8 cellular contexts compared by ENCODE assay signal in the genomic region with DNA sequence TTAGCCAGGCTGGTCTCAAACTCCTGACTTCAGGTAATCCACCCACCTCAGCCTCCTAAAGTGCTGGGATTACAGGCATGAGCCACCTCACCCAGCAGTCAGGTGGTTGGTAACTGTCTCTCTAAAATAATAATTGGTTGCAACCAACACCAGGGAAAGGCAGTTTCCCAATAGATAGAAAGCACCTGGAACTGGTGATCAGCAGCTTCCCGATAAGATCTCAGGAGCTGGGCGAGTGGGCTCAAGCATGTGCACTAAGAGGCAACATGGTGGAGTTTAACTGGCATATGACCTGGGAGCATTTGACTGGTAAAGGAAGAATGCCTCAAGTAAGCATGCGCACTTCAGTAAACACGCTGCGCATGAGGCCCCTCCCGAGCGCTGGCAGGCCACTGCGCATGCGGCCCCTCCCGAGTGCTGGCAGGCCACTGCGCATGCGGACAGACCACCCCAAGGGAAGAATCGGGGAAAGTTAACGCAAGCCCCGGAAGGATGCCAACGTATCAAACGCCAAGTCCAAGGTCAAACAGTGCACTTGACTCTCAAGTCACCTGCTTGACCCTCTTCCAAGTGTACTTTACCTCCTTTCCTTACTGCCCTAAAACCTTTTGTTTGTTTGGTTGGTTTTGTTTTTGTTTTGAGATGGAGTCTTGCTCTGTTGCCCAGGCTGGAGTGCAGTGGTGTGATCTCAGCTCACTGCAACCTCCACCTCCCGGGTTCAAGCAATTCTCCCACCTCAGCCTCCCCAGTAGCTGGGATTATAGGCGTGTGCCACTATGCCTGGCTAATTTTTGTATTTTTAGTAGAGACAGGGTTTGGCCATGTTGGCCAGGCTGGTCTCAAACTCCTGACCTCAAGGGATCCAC. TPM values are rescaled to one million over a fixed set of nuclear protein-coding genes. Genes with fewer than 3 reads are reported as not detected.
DNase-seq lines count a peak whose midpoint lies in the region; TF ChIP-seq lines count a peak whose summit lies in the region.
"Not testable (repeated sequence)": the region's sequence is repeated elsewhere in the genome, so short reads cannot be mapped to it uniquely, and the experiment has no call there.

No MANE protein-coding gene starts in this region.

- in situ Hi-C loops in astrocyte of the cerebellum (cut with HindIII; ENCODE audit: low sequenced_read_pairs) = not testable (repeated sequence)

- not testable (repeated sequence) for H3K4me1 ChIP-seq in testis

- 37 to 49% methylated on average over 19 of the region's 19 CpGs for WGBS in testis, 2 donors

- intact Hi-C loops in testis (cut with DNase I; ENCODE audit: low total_unique reads) = not testable (repeated sequence)

- DNase-seq in ELR (ENCODE audit: low read depth) = peak; percentile 66
- DNase-seq in NCI-H226 = peak; percentile 58
- peak; percentile 86 for DNase-seq in activated CD8-positive, alpha-beta memory T cell treated with anti-CD3 and anti-CD28 coated beads for 24 hours
- peak; percentile 22 for DNase-seq in astrocyte of the cerebellum (ENCODE audit: low read depth)
- DNase-seq in foreskin fibroblast = peak; percentile 46 to 80
- peak; percentile 90 for DNase-seq in mesenteric fat pad (ENCODE audit: low spot score)
- peak; percentile 81 for DNase-seq in stimulated activated CD4-positive, alpha-beta T cell treated with anti-CD3 and anti-CD28 coated beads, Interleukin-15, amount 100 ng/mL, for 24 hours
- DNase-seq in testis = peak; percentile 84

- H3K27ac ChIP-seq in testis = not testable (repeated sequence)

- H3K4me3 ChIP-seq in astrocyte of the cerebellum (ENCODE audit: low read depth, low read length) (peak overlapping the region; percentile 16), foreskin fibroblast (ENCODE audit: low read depth in 1 of 2, low read length in 2 of 2) (peak overlapping the region; percentile 27 to 48), testis (peak overlapping the region in 1 of 2 donors; percentile 36)

- H3K27me3 ChIP-seq in testis = not testable (repeated sequence)

- not testable (repeated sequence) for TF ChIP-seq POLR2A in testis (IDR thresholded peaks at IDR 0.05)

- H3K36me3 ChIP-seq in testis (ENCODE audit: low read depth, missing control alignments) = not testable (repeated sequence)

- not testable (repeated sequence) for H3K9me3 ChIP-seq in testis

- TF ChIP-seq CTCF in astrocyte of the cerebellum (IDR thresholded peaks at IDR 0.05; ENCODE audit: low read depth, low read length, missing control alignments); foreskin fibroblast (IDR thresholded peaks at IDR 0.05; ENCODE audit: low read depth, low read length); testis (IDR thresholded peaks at IDR 0.05): not testable (repeated sequence)

RNA-seq across cellular contexts. Expression of gene FZD9, which starts 34.2 kb away (rescaled TPM):
- total RNA-seq in mesenteric fat pad (0.77 TPM), testis (1 to 10 TPM; 5.6 to 8.3 TPM)
- 4.2 TPM for polyA plus RNA-seq in testis (ENCODE audit: insufficient read depth, low read depth, low replicate concordance)

Comparison
In these comparisons a context has a peak if more than half of its experiments do, and no peak if none do; other contexts are left out.
1. DNase-seq: peak in every context shown above with its lines; median percentile 90 in mesenteric fat pad; 86 in activated CD8-positive, alpha-beta memory T cell treated with anti-CD3 and anti-CD28 coated beads for 24 hours; 84 in testis; 81 in stimulated activated CD4-positive, alpha-beta T cell treated with anti-CD3 and anti-CD28 coated beads, Interleukin-15, amount 100 ng/mL, for 24 hours; 66 in ELR; 63 in foreskin fibroblast; 58 in NCI-H226; 22 in astrocyte of the cerebellum.